In genomic region chr12:131210506-131211278, GRCh38 we compare ENCODE assay signal across 17 cellular contexts.
"Had no signal": no experiment of that assay in that cellular context is flagged by ENCODE, and none has a peak within 500 bp of the region (broad histone marks: within the 10 kb centered on the region; RNA-seq: fewer than 3 reads in every experiment).

No MANE protein-coding gene starts in this region.

- H3K27me3 ChIP-seq: cardiac muscle cell, colonic mucosa had no signal

- H3K27me3 Mint-ChIP-seq: activated CD4-positive, alpha-beta T cell treated with anti-CD3 and anti-CD28 coated beads, Interleukin-2, amount 10 ng/mL, durations not matched to agents 7 days and 5 days had no signal

- H3K36me3 Mint-ChIP-seq: natural killer cell treated with Interleukin-12 subunit alpha and Interleukin-12 subunit beta and Interleukin-15 and Interleukin-18, amount 100 ng/mL, for 72 hours had no signal

- H3K4me2 ChIP-seq: SK-N-SH had no signal

- H3K9me3 Mint-ChIP-seq: natural killer cell treated with Interleukin-12 subunit alpha and Interleukin-12 subunit beta and Interleukin-15 and Interleukin-18, amount 100 ng/mL, for 72 hours had no signal

- H3K4me3 ChIP-seq: cardiac muscle cell, colonic mucosa, gastroesophageal sphincter, psoas muscle, stomach, thoracic aorta had no signal

- H3K4me1 Mint-ChIP-seq: WTC11 had no signal

- H3K4me3 Mint-ChIP-seq: activated CD4-positive, alpha-beta T cell treated with anti-CD3 and anti-CD28 coated beads, Interleukin-2, amount 10 ng/mL, durations not matched to agents 7 days and 5 days; activated T-cell treated with anti-CD3 and anti-CD28 coated beads, Interleukin-2, amount 50 U/mL, for 4 hours; natural killer cell treated with Interleukin-12 subunit alpha and Interleukin-12 subunit beta and Interleukin-15 and Interleukin-18, amount 100 ng/mL, for 72 hours; WTC11 had no signal

- H3K36me3 ChIP-seq: cardiac muscle cell, colonic mucosa, gastroesophageal sphincter, stomach, thoracic aorta had no signal

- H3K9me3 ChIP-seq: colonic mucosa, psoas muscle, SK-N-SH, thoracic aorta had no signal

- FAIRE-seq: astrocyte, endothelial cell of umbilical vein had no signal

- H3K4me1 ChIP-seq: colonic mucosa, gastroesophageal sphincter, psoas muscle, stomach had no signal

- ATAC-seq: gastroesophageal sphincter, psoas muscle, WTC11 had no signal

- H3K9ac ChIP-seq: SK-N-SH had no signal

- H3K27ac ChIP-seq: cardiac muscle cell, colonic mucosa, gastroesophageal sphincter, psoas muscle, stomach, thoracic aorta had no signal

- H3K27ac Mint-ChIP-seq: activated CD4-positive, alpha-beta T cell treated with anti-CD3 and anti-CD28 coated beads, Interleukin-2, amount 10 ng/mL, durations not matched to agents 7 days and 5 days; natural killer cell treated with Interleukin-12 subunit alpha and Interleukin-12 subunit beta and Interleukin-15 and Interleukin-18, amount 100 ng/mL, for 72 hours; WTC11 had no signal

- DNase-seq: activated CD4-positive, alpha-beta T cell treated with anti-CD3 and anti-CD28 coated beads, Interleukin-2, amount 10 ng/mL, durations not matched to agents 7 days and 5 days; activated naive CD4-positive, alpha-beta T cell treated with Interleukin-2 at 50 U/mL for 16 hours; activated T-cell treated with anti-CD3 and anti-CD28 coated beads, Interleukin-2, amount 50 U/mL, for 4 hours; colonic mucosa; psoas muscle; SK-N-SH; stimulated activated CD4-positive, alpha-beta T cell treated with anti-CD3 and anti-CD28 coated beads, Interleukin-4, amount 100 ng/mL, for 1 hour; stimulated activated CD8-positive, alpha-beta memory T cell treated with anti-CD3 and anti-CD28 coated beads, Interleukin-4, amount 100 ng/mL, for 48 hours; stomach; T-helper 1 cell had no signal
